8 cellular contexts compared by ENCODE assay signal in genomic region chr13:27147530-27148170, GRCh38.
A peak's percentile ranks its signal among the peaks of the same experiment; 100 is the strongest.
DNase-seq lines count a peak whose midpoint lies in the region; ATAC-seq and TF ChIP-seq lines count a peak whose summit lies in the region.

No MANE protein-coding gene starts in this region.

- ATAC-seq in GM18858 (IDR thresholded peaks at IDR 0.05; ENCODE audit: unreplicated experiment) (peak; percentile 61), GM21528 (IDR thresholded peaks at IDR 0.05; ENCODE audit: low FRiP score, unreplicated experiment) (peak; percentile 68), HG03460 (IDR thresholded peaks at IDR 0.05; ENCODE audit: unreplicated experiment) (peak; percentile 67)

- peak; percentile 51 for DNase-seq in kidney tubule cell (ENCODE audit: low spot score)
- no peak for DNase-seq in HEK293T (ENCODE audit: extremely low spot score)
- DNase-seq in NCI-H2196 treated with DMSO at 0.1 percent for 48 hours (lab: John Stamatoyannopoulos, UW; ENCODE audit: unreplicated experiment) = no peak
- DNase-seq in AG08395 (ENCODE audit: low spot score) = no peak
- DNase-seq in epidermal melanocyte (ENCODE audit: insufficient read length, low spot score) = no peak

- POLR2A ChIA-PET in HEK293T (lab: Yijun Ruan, JAX) = no interaction called here

- CTCF ChIA-PET in HEK293T (lab: Yijun Ruan, JAX) = no interaction called here

TF ChIP-seq in HEK293T, 16 proteins besides CTCF, POLR2A, EP300 and RAD21:
- no peak for TF ChIP-seq L3MBTL2 (conservative IDR thresholded peaks at IDR 0.05)
- no peak for TF ChIP-seq NFRKB (IDR thresholded peaks at IDR 0.05)
- TF ChIP-seq SP1 (IDR thresholded peaks at IDR 0.05) = no peak
- TF ChIP-seq SUZ12 (IDR thresholded peaks at IDR 0.05) = no peak
- TF ChIP-seq ELF4 (IDR thresholded peaks at IDR 0.05) = no peak
- TF ChIP-seq LEF1 (IDR thresholded peaks at IDR 0.05; ENCODE audit: borderline replicate concordance) = no peak
- no peak for TF ChIP-seq FOXA1 (IDR thresholded peaks at IDR 0.05)
- TF ChIP-seq ZNF384 (IDR thresholded peaks at IDR 0.05) = no peak
- no peak for TF ChIP-seq BHLHE40 (IDR thresholded peaks at IDR 0.05; ENCODE audit: borderline replicate concordance)
- TF ChIP-seq FOXK2 (IDR thresholded peaks at IDR 0.05) = no peak
- no peak for TF ChIP-seq CTBP1 (IDR thresholded peaks at IDR 0.05; ENCODE audit: borderline replicate concordance)
- no peak for TF ChIP-seq HDGF (IDR thresholded peaks at IDR 0.05; ENCODE audit: borderline replicate concordance)
- TF ChIP-seq FOXM1 (IDR thresholded peaks at IDR 0.05; ENCODE audit: borderline replicate concordance) = no peak
- no peak for TF ChIP-seq PKNOX1 (IDR thresholded peaks at IDR 0.05)
